31 cellular contexts compared by ENCODE assay signal in genomic region chr21:21002137-21002536, GRCh38. TPM values are rescaled to one million over a fixed set of nuclear protein-coding genes. Genes with fewer than 3 reads are reported as not detected.
A peak's percentile ranks its signal among the peaks of the same experiment; 100 is the strongest.
DNase-seq lines count a peak whose midpoint lies in the region; ATAC-seq and TF ChIP-seq lines count a peak whose summit lies in the region.
"Had no signal": no experiment of that assay in that cellular context is flagged by ENCODE, and none has a peak within 500 bp of the region (broad histone marks: within the 10 kb centered on the region; RNA-seq: fewer than 3 reads in every experiment).

No MANE protein-coding gene starts in this region.

- peaks cover 7 to 19% of the 10 kb centered on the region in 2 donors for H3K27me3 Mint-ChIP-seq in stimulated activated naive B cell treated with anti-CD40 and anti-IgM and Interleukin-4, amounts not matched to agents 10 μg/mL and 1 μg/mL and 100 μg/mL, for 72 hours

- H3K27me3 ChIP-seq in Karpas-422 (ENCODE audit: low read length): no peaks in the 10 kb centered on the region
- H3K27me3 ChIP-seq in PC-3 (ENCODE audit: low read length): peaks cover 5% of the 10 kb centered on the region; the same call in 1 of the 2 replicates
- H3K27me3 ChIP-seq in dorsolateral prefrontal cortex: no peaks in the 10 kb centered on the region
- H3K27me3 ChIP-seq: MG63, SJCRH30, thyroid gland had no signal

- ATAC-seq in PC-3 (no peak), GM18909 (IDR thresholded peaks at IDR 0.05; ENCODE audit: poor library complexity, unreplicated experiment) (no peak)
- ATAC-seq in stimulated activated naive B cell treated with anti-CD40 and anti-IgM and Interleukin-4, amounts not matched to agents 10 μg/mL and 1 μg/mL and 100 μg/mL, for 72 hours (replicated peaks): no peak
- ATAC-seq: activated naive CD8-positive, alpha-beta T cell treated with anti-CD3 and anti-CD28 coated beads, Interleukin-2, amount 50 U/mL, for 24 hours; activated T-cell treated with anti-CD3 and anti-CD28 coated beads, Interleukin-2, amount 50 U/mL, for 4 hours; K562; left cardiac atrium; pancreas; stimulated activated naive CD8-positive, alpha-beta T cell treated with anti-CD3 and anti-CD28 coated beads, Interleukin-15, amount 100 ng/mL, for 72 hours; T-cell; WTC11 had no signal

- no peak overlapping the region for H3K4me3 ChIP-seq in Karpas-422 (ENCODE audit: low read length)
- H3K4me3 ChIP-seq in PC-3 (ENCODE audit: low read length): no peak overlapping the region
- H3K4me3 ChIP-seq in dorsolateral prefrontal cortex: peak overlapping the region; percentile 63 to 93 (median 79)
- H3K4me3 ChIP-seq: BLaER1 treated with 17β-estradiol and CSF1 and Interleukin-3, amounts not matched to agents 10 nM and 100 nM; esophagus squamous epithelium; K562; MG63; pancreas; SJCRH30; smooth muscle cell; thyroid gland had no signal

- no peak overlapping the region for H3K4me3 Mint-ChIP-seq in stimulated activated naive B cell treated with anti-CD40 and anti-IgM and Interleukin-4, amounts not matched to agents 10 μg/mL and 1 μg/mL and 100 μg/mL, for 72 hours
- H3K4me3 Mint-ChIP-seq: activated naive CD8-positive, alpha-beta T cell treated with anti-CD3 and anti-CD28 coated beads, Interleukin-2, amount 50 U/mL, for 24 hours; activated T-cell treated with anti-CD3 and anti-CD28 coated beads, Interleukin-2, amount 50 U/mL, for 4 hours; central memory CD8-positive, alpha-beta T cell; H9; memory B cell; nephron progenitor cell; stimulated activated naive CD8-positive, alpha-beta T cell treated with anti-CD3 and anti-CD28 coated beads, Interleukin-15, amount 100 ng/mL, for 72 hours; T-cell; WTC11 had no signal

- H3K4me1 ChIP-seq in Karpas-422 (ENCODE audit: low read length) (peaks cover 15% of the 10 kb centered on the region), PC-3 (ENCODE audit: insufficient read depth, low read length) (no peaks in the 10 kb centered on the region)
- H3K4me1 ChIP-seq: SJCRH30 had no signal

- H3K36me3 ChIP-seq in Karpas-422 (ENCODE audit: insufficient read depth, low read length): no peaks in the 10 kb centered on the region
- no peaks in the 10 kb centered on the region for H3K36me3 ChIP-seq in PC-3 (ENCODE audit: low read depth, low read length)
- H3K36me3 ChIP-seq: BLaER1 treated with 17β-estradiol and CSF1 and Interleukin-3, amounts not matched to agents 10 nM and 100 nM; esophagus squamous epithelium; MG63; pancreas; SJCRH30; thyroid gland had no signal

- 0 out of 2 replicates have a peak overlapping the region, but pooled peaks have one; percentile 36 for H2AFZ ChIP-seq in Karpas-422 (ENCODE audit: low read length)
- 0 out of 2 replicates have a peak overlapping the region, but pooled peaks have one; percentile 17 for H2AFZ ChIP-seq in PC-3 (ENCODE audit: low read length)

- CTCF ChIA-PET in PC-3 (lab: Charles Lee): interaction anchor here (0.6 kb wide), 1 partner anchor 371 kb away, joined by 3 read pairs; no protein-coding TSS in a partner anchor

- POLR2A ChIA-PET in PC-3 (lab: Charles Lee; ENCODE audit: unreplicated experiment): no interaction called here

- no peak overlapping the region for H3K27ac Mint-ChIP-seq in stimulated activated naive B cell treated with anti-CD40 and anti-IgM and Interleukin-4, amounts not matched to agents 10 μg/mL and 1 μg/mL and 100 μg/mL, for 72 hours
- H3K27ac Mint-ChIP-seq: activated naive CD8-positive, alpha-beta T cell treated with anti-CD3 and anti-CD28 coated beads, Interleukin-2, amount 50 U/mL, for 24 hours; H9; memory B cell; nephron progenitor cell; stimulated activated naive CD8-positive, alpha-beta T cell treated with anti-CD3 and anti-CD28 coated beads, Interleukin-15, amount 100 ng/mL, for 72 hours; T-cell; WTC11 had no signal

- no peaks in the 10 kb centered on the region for H3K79me2 ChIP-seq in Karpas-422 (ENCODE audit: low read length)
- H3K79me2 ChIP-seq in PC-3 (ENCODE audit: low read length): no peaks in the 10 kb centered on the region

- H3K9me2 ChIP-seq in Karpas-422 (replicated peaks; ENCODE audit: insufficient read depth, low read length): no peaks in the 10 kb centered on the region
- H3K9me2 ChIP-seq in PC-3 (replicated peaks; ENCODE audit: low read length): no peaks in the 10 kb centered on the region

- no peaks in the 10 kb centered on the region for H3K36me3 Mint-ChIP-seq in stimulated activated naive B cell treated with anti-CD40 and anti-IgM and Interleukin-4, amounts not matched to agents 10 μg/mL and 1 μg/mL and 100 μg/mL, for 72 hours
- H3K36me3 Mint-ChIP-seq: memory B cell, T-cell, WTC11 had no signal

- no TSS peak for BruUV-seq in PC-3 (replicated peaks; lab: Mats Ljungman, UMichigan)

- DNase-seq in Karpas-422 (no peak), PC-3 (no peak), dorsolateral prefrontal cortex (no peak), pons (ENCODE audit: low spot score) (peak; percentile 70)
- no peak for DNase-seq in activated CD4-positive, alpha-beta T cell treated with anti-CD3 and anti-CD28 coated beads, Interleukin-2, amount 50 U/mL, for 4 hours
- DNase-seq in stimulated activated naive B cell treated with anti-CD40 and anti-IgM and Interleukin-4, amounts not matched to agents 10 μg/mL and 1 μg/mL and 100 μg/mL, for 72 hours: no peak
- DNase-seq: activated CD4-positive, alpha-beta T cell treated with anti-CD3 and anti-CD28 coated beads, Interleukin-2, amount 50 U/mL, for 1 hour; activated naive CD8-positive, alpha-beta T cell treated with anti-CD3 and anti-CD28 coated beads, Interleukin-2, amount 50 U/mL, for 24 hours; activated T-cell treated with anti-CD3 and anti-CD28 coated beads, Interleukin-2, amount 50 U/mL, for 4 hours; DMS153; esophagus squamous epithelium; H9; left cardiac atrium; MG63; NCI-H1417; NCI-H2029; NCI-H526; nephron progenitor cell; pancreas; retina; SJCRH30; stimulated activated naive CD8-positive, alpha-beta T cell treated with anti-CD3 and anti-CD28 coated beads, Interleukin-15, amount 100 ng/mL, for 72 hours; T-cell; thyroid gland had no signal

- no peaks in the 10 kb centered on the region for H3F3A ChIP-seq in PC-3 (ENCODE audit: low read length, unreplicated experiment)

- H3K4me1 Mint-ChIP-seq in stimulated activated naive B cell treated with anti-CD40 and anti-IgM and Interleukin-4, amounts not matched to agents 10 μg/mL and 1 μg/mL and 100 μg/mL, for 72 hours: peaks cover 4 to 14% of the 10 kb centered on the region in 2 donors
- H3K4me1 Mint-ChIP-seq: central memory CD8-positive, alpha-beta T cell; memory B cell had no signal

- TF ChIP-seq CTCF in PC-3 (conservative IDR thresholded peaks at IDR 0.05; ENCODE audit: low read depth, low read length): no peak
- TF ChIP-seq CTCF in dorsolateral prefrontal cortex (IDR thresholded peaks at IDR 0.05 in 54 of 56, conservative IDR thresholded peaks at IDR 0.05 in 2 of 56; ENCODE audit: low read depth in 1 of 56, partially characterized antibody in 56 of 56): no peak

- H3K9me3 ChIP-seq in Karpas-422 (ENCODE audit: low read length) (no peaks in the 10 kb centered on the region), PC-3 (ENCODE audit: low read length) (no peaks in the 10 kb centered on the region)
- H3K9me3 ChIP-seq: esophagus squamous epithelium, MG63, pancreas, SJCRH30, thyroid gland had no signal

- H3K9ac ChIP-seq in Karpas-422 (ENCODE audit: low read length) (no peak overlapping the region), PC-3 (ENCODE audit: low read length) (no peak overlapping the region)
- H3K9ac ChIP-seq: BLaER1 treated with 17β-estradiol and CSF1 and Interleukin-3, amounts not matched to agents 10 nM and 100 nM had no signal

- intact Hi-C loops in PC-3 (cut with micrococcal nuclease): loop anchor here (5.0 kb wide), 1 partner anchor 230 kb away; no protein-coding TSS in a partner anchor
- intact Hi-C loops in dorsolateral prefrontal cortex (cut with DNase I): loop anchor here in 1 of 2 donors (1.0 to 10.0 kb wide), 4 partner anchors 100 to 1793 kb away; no protein-coding TSS in a partner anchor

- H4K20me1 ChIP-seq in Karpas-422 (ENCODE audit: insufficient read depth, low read depth, low read length) (no peaks in the 10 kb centered on the region), PC-3 (ENCODE audit: low read length) (no peaks in the 10 kb centered on the region)
- H4K20me1 ChIP-seq: BLaER1 treated with 17β-estradiol and CSF1 and Interleukin-3, amounts not matched to agents 10 nM and 100 nM had no signal

- H3K27ac ChIP-seq in Karpas-422 (ENCODE audit: low read length) (no peak overlapping the region), PC-3 (ENCODE audit: low read length) (no peak overlapping the region), dorsolateral prefrontal cortex (peak overlapping the region in 55 of 59 donors; percentile 24 to 96 (median 85))
- H3K27ac ChIP-seq: BLaER1 treated with 17β-estradiol and CSF1 and Interleukin-3, amounts not matched to agents 10 nM and 100 nM; esophagus squamous epithelium; pancreas; SJCRH30; thyroid gland had no signal

- H3K9me3 Mint-ChIP-seq in stimulated activated naive B cell treated with anti-CD40 and anti-IgM and Interleukin-4, amounts not matched to agents 10 μg/mL and 1 μg/mL and 100 μg/mL, for 72 hours: no peaks in the 10 kb centered on the region
- H3K9me3 Mint-ChIP-seq: activated naive CD8-positive, alpha-beta T cell treated with anti-CD3 and anti-CD28 coated beads, Interleukin-2, amount 50 U/mL, for 24 hours; activated T-cell treated with anti-CD3 and anti-CD28 coated beads, Interleukin-2, amount 50 U/mL, for 4 hours; H9; memory B cell; nephron progenitor cell; stimulated activated naive CD8-positive, alpha-beta T cell treated with anti-CD3 and anti-CD28 coated beads, Interleukin-15, amount 100 ng/mL, for 72 hours; T-cell; WTC11 had no signal

- H3K4me2 ChIP-seq in Karpas-422 (ENCODE audit: low read depth, low read length, poor library complexity, severe bottlenecking): peak overlapping the region; percentile 30
- H3K4me2 ChIP-seq in PC-3 (ENCODE audit: low read length): no peak overlapping the region
- H3K4me2 ChIP-seq: smooth muscle cell had no signal

RNA-seq across cellular contexts. Expression of gene NCAM2, which starts 3.9 kb away (rescaled TPM):
- 0.18 TPM in 1 of 2 replicates, not detected in the other for total RNA-seq in Karpas-422 (2014; rRNA removed; shearing (Covaris generic); ENCODE audit: low replicate concordance)
- total RNA-seq in PC-3 (2014; rRNA removed) (0.12 and 2.4 TPM in 2 replicates), dorsolateral prefrontal cortex (100 to 1,000 TPM; 102 to 293 (median 180) TPM)
- total RNA-seq: activated T-cell treated with anti-CD3 and anti-CD28 coated beads, Interleukin-2, amount 50 U/mL, for 4 hours; SJCRH30 had no signal

Comparison
In these comparisons a context has a peak if more than half of its experiments do, and no peak if none do; other contexts are left out.
1. H3K27ac ChIP-seq: peak in dorsolateral prefrontal cortex (55 of 59); none in Karpas-422 (single experiment) and PC-3 (single experiment).
2. H3K4me3 ChIP-seq: peak in dorsolateral prefrontal cortex (59 of 59); none in Karpas-422 (single experiment) and PC-3 (single experiment).
3. RNA of gene NCAM2, which starts 3.9 kb away (total RNA-seq): 102 to 293 TPM in dorsolateral prefrontal cortex; 0.12 to 2.4 TPM in PC-3 and 0.18 TPM in Karpas-422; every median in the first group is over 10 times any median in the second.